Comparison of ENCODE assay signal across 1 cellular context in genomic region chr14:50978521-50978871, GRCh38.
TF ChIP-seq lines count a peak whose summit lies in the region.

No MANE protein-coding gene starts in this region.

TF ChIP-seq in HEK293T, 16 proteins besides CTCF, POLR2A, EP300 and RAD21 (continued from another document):
- TF ChIP-seq TARDBP (IDR thresholded peaks at IDR 0.05), result no peak
- TF ChIP-seq FOXM1 (IDR thresholded peaks at IDR 0.05; ENCODE audit: borderline replicate concordance), result no peak
- TF ChIP-seq PKNOX1 (IDR thresholded peaks at IDR 0.05), result no peak
- no peak for TF ChIP-seq NFRKB (IDR thresholded peaks at IDR 0.05)
- TF ChIP-seq ARNT (IDR thresholded peaks at IDR 0.05), result no peak
- no peak for TF ChIP-seq L3MBTL2 (conservative IDR thresholded peaks at IDR 0.05)
- no peak for TF ChIP-seq FOXK2 (IDR thresholded peaks at IDR 0.05)
- TF ChIP-seq ELF4 (IDR thresholded peaks at IDR 0.05), result no peak
- no peak for TF ChIP-seq FOXA1 (IDR thresholded peaks at IDR 0.05)
- TF ChIP-seq BHLHE40 (IDR thresholded peaks at IDR 0.05; ENCODE audit: borderline replicate concordance), result no peak
- no peak for TF ChIP-seq ZNF384 (IDR thresholded peaks at IDR 0.05)
- TF ChIP-seq SP1 (IDR thresholded peaks at IDR 0.05), result no peak
- TF ChIP-seq LEF1 (IDR thresholded peaks at IDR 0.05; ENCODE audit: borderline replicate concordance), result no peak
- no peak for TF ChIP-seq CTBP1 (IDR thresholded peaks at IDR 0.05; ENCODE audit: borderline replicate concordance)
- TF ChIP-seq SUZ12 (IDR thresholded peaks at IDR 0.05), result no peak
